ENCODE assay signal across 18 cellular contexts in the genomic region with DNA sequence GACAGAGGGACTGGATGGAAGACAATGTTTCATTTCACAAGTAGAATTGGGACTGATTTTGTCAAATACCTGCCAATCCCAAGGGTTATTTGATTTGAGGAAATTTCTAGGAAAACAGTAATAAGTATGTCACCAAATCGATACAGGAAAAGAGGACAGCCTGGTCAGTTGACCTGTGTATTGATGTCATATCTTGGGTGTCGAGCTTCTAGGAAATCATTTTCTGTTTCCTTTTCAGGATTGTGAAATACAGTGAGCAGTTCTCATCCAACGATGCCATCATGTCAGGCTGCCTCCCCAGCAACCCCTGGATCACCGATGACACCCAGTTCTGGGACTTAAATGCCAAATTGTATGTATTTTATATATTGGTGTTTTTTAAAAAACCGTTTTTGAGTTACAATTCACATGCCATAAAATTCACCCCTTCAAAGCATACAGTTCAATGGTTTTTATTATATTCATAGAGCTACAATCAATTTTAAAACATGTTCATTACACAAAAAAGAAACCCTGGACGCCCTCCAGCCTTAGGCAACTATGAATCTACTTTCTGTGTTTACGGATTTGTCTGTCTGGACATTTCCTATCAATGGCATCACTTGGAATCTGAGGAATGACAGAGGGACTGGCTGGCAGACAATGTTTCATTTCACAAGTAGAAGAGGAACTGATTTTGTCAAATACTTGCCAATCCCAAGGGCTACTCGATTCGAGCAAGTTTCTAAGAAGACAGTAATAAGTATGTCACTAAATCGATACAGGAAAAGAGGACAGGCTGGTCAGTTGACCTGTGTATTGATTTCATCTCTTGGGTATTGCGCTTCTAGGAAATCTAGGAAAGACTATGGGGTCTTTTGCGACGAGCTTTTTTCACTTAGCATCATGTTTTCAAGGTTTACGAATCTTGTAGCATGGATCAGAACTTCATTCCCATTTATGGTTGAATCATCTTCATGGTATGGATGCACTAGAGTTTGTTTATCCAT. TPM values are rescaled to one million over a fixed set of nuclear protein-coding genes. Genes with fewer than 3 reads are reported as not detected.
A peak's percentile ranks its signal among the peaks of the same experiment; 100 is the strongest.
DNase-seq lines count a peak whose midpoint lies in the region; ATAC-seq, FAIRE-seq and TF ChIP-seq lines count a peak whose summit lies in the region.
"Had no signal": no experiment of that assay in that cellular context is flagged by ENCODE, and none has a peak within 500 bp of the region (broad histone marks: within the 10 kb centered on the region; RNA-seq: fewer than 3 reads in every experiment).

No MANE protein-coding gene starts in this region.

- no peaks in the 10 kb centered on the region for H3K36me3 Mint-ChIP-seq in osteocyte (ENCODE audit: unreplicated experiment)

- peak; percentile 71 for FAIRE-seq in HTR-8/SVneo (lab: Jason Lieb, UNC)

- H3K27ac Mint-ChIP-seq in osteocyte (ENCODE audit: unreplicated experiment), result peak overlapping the region; percentile 61
- H3K27ac Mint-ChIP-seq: B cell had no signal

- H3K4me3 Mint-ChIP-seq in osteocyte (ENCODE audit: unreplicated experiment), result peak overlapping the region; percentile 15
- H3K4me3 Mint-ChIP-seq: activated naive CD8-positive, alpha-beta T cell treated with anti-CD3 and anti-CD28 coated beads, Interleukin-2, amount 50 U/mL, for 24 hours; B cell had no signal

- H3K4me3 ChIP-seq in breast epithelium, result no peak overlapping the region
- no peak overlapping the region for H3K4me3 ChIP-seq in H7 (ENCODE audit: insufficient read depth, low read depth, low read length)
- H3K4me3 ChIP-seq: cardiac muscle cell, left lung, thoracic aorta had no signal

- H3K27me3 ChIP-seq in breast epithelium (no peaks in the 10 kb centered on the region), H7 (ENCODE audit: control insufficient read depth, insufficient read depth, low read length) (no peaks in the 10 kb centered on the region)
- H3K27me3 ChIP-seq: cardiac muscle cell, left lung had no signal

- TF ChIP-seq CTCF in breast epithelium (IDR thresholded peaks at IDR 0.05), result no peak
- no peak for TF ChIP-seq CTCF in osteocyte (IDR thresholded peaks at IDR 0.05)

- TF ChIP-seq POLR2A in breast epithelium (IDR thresholded peaks at IDR 0.05), result no peak

- H3K9me3 Mint-ChIP-seq in osteocyte (ENCODE audit: unreplicated experiment), result no peaks in the 10 kb centered on the region
- H3K9me3 Mint-ChIP-seq: activated naive CD8-positive, alpha-beta T cell treated with anti-CD3 and anti-CD28 coated beads, Interleukin-2, amount 50 U/mL, for 24 hours had no signal

- no peak for ATAC-seq in GM19035 (IDR thresholded peaks at IDR 0.05; ENCODE audit: unreplicated experiment)
- ATAC-seq: activated CD4-positive, CD25-positive, alpha-beta regulatory T cell treated with anti-CD3 and anti-CD28 coated beads, Interleukin-2, amount 50 U/mL, for 24 hours; activated naive CD8-positive, alpha-beta T cell treated with anti-CD3 and anti-CD28 coated beads, Interleukin-2, amount 50 U/mL, for 24 hours; left lung; PC-3 had no signal

- intact Hi-C loops in breast epithelium (cut with DNase I; ENCODE audit: low total_unique reads), result no loop called here

- no peaks in the 10 kb centered on the region for H3K4me1 ChIP-seq in breast epithelium

- peaks cover 44% of the 10 kb centered on the region for H3K4me1 Mint-ChIP-seq in osteocyte (ENCODE audit: unreplicated experiment)
- H3K4me1 Mint-ChIP-seq: B cell had no signal

- peak overlapping the region; percentile 32 to 43 for H3K27ac ChIP-seq in breast epithelium
- H3K27ac ChIP-seq: cardiac muscle cell, left lung, thoracic aorta had no signal

- H3K9me3 ChIP-seq in breast epithelium, result no peaks in the 10 kb centered on the region
- H3K9me3 ChIP-seq: left lung, thoracic aorta had no signal

- no peaks in the 10 kb centered on the region for H3K36me3 ChIP-seq in breast epithelium
- no peaks in the 10 kb centered on the region for H3K36me3 ChIP-seq in H7 (replicated peaks; ENCODE audit: control insufficient read depth, insufficient read depth, low read length)
- H3K36me3 ChIP-seq: cardiac muscle cell, left lung, thoracic aorta had no signal

- DNase-seq in HTR-8/SVneo (ENCODE audit: insufficient read length, low spot score) (no peak), OCI-M1 (lab: John Stamatoyannopoulos, UW) (peak; percentile 67), breast epithelium (ENCODE audit: low spot score in 2 of 2) (peak in 1 of 2 donors; percentile 30), osteocyte (ENCODE audit: extremely low spot score, unreplicated experiment) (no peak), H7 (no peak), T1000 (lab: John Stamatoyannopoulos, UW) (no peak)
- DNase-seq: activated naive CD8-positive, alpha-beta T cell treated with anti-CD3 and anti-CD28 coated beads, Interleukin-2, amount 50 U/mL, for 24 hours; COR-L47; left lung; NCI-H146; NCI-H2171; PC-3; retina had no signal

- no peaks in the 10 kb centered on the region for H3K27me3 Mint-ChIP-seq in osteocyte (ENCODE audit: unreplicated experiment)
- H3K27me3 Mint-ChIP-seq: activated naive CD8-positive, alpha-beta T cell treated with anti-CD3 and anti-CD28 coated beads, Interleukin-2, amount 50 U/mL, for 24 hours; B cell had no signal

RNA-seq across cellular contexts. Expression of a gene that starts 56.4 kb away (rescaled TPM):
- total RNA-seq in breast epithelium (1 to 10 TPM; 1.6 to 6.9 (median 5.0) TPM), osteocyte (4.0 and 6.5 TPM in 2 replicates)
- total RNA-seq in H7 (2014; rRNA removed; shearing (Covaris generic)), result 5.1 and 7.9 TPM in 2 replicates
